In genomic region chr1:56958526-56958925, GRCh38 we compare ENCODE assay signal across 19 cellular contexts. TPM values are rescaled to one million over a fixed set of nuclear protein-coding genes. Genes with fewer than 3 reads are reported as not detected.
DNase-seq lines count a peak whose midpoint lies in the region; ATAC-seq and TF ChIP-seq lines count a peak whose summit lies in the region.
"Had no signal": no experiment of that assay in that cellular context is flagged by ENCODE, and none has a peak within 500 bp of the region (broad histone marks: within the 10 kb centered on the region; RNA-seq: fewer than 3 reads in every experiment).

No MANE protein-coding gene starts in this region.

- H3K14ac ChIP-seq in trophoblast cell (ENCODE audit: low read length), result no peak overlapping the region

- H4K91ac ChIP-seq in trophoblast cell (ENCODE audit: low read depth, low read length), result no peak overlapping the region

- H3K9me3 ChIP-seq in Peyer's patch, result no peaks in the 10 kb centered on the region
- H3K9me3 ChIP-seq in trophoblast cell (ENCODE audit: insufficient read depth, low read depth, low read length), result peaks cover 2% of the 10 kb centered on the region
- H3K9me3 ChIP-seq: body of pancreas, gastroesophageal sphincter, HAP-1, mucosa of descending colon had no signal

- H3K4me3 ChIP-seq in Peyer's patch, result peak overlapping the region in 1 of 4 donors; percentile 6
- no peak overlapping the region for H3K4me3 ChIP-seq in fibroblast of the aortic adventitia (ENCODE audit: low read depth, low read length)
- H3K4me3 ChIP-seq in trophoblast cell (ENCODE audit: low read depth, low read length), result no peak overlapping the region
- H3K4me3 ChIP-seq: body of pancreas, gastroesophageal sphincter, HAP-1, K562, mucosa of descending colon, PC-9 had no signal

- H4K8ac ChIP-seq in trophoblast cell (ENCODE audit: low read depth, low read length), result no peak overlapping the region

- H3K27ac ChIP-seq in Peyer's patch (no peak overlapping the region), trophoblast cell (ENCODE audit: low read depth, low read length) (no peak overlapping the region)
- H3K27ac ChIP-seq: body of pancreas, gastroesophageal sphincter, PC-9 had no signal

- no peaks in the 10 kb centered on the region for H3K36me3 Mint-ChIP-seq in stimulated activated naive B cell treated with anti-CD40 and anti-IgM and Interleukin-4, amounts not matched to agents 10 μg/mL and 1 μg/mL and 100 μg/mL, for 72 hours

- H2BK120ac ChIP-seq in trophoblast cell (ENCODE audit: insufficient read depth, low read length, poor library complexity), result no peak overlapping the region

- WGBS in trophoblast cell (ENCODE audit: extremely low coverage, insufficient coverage, insufficient read length), result no CpG with 5 or more reads among the region's 2 CpGs

- H3K4me2 ChIP-seq in trophoblast cell (ENCODE audit: low read length), result peak overlapping the region; percentile 9
- H3K4me2 ChIP-seq: PC-9 had no signal

- no peaks in the 10 kb centered on the region for H3K79me2 ChIP-seq in trophoblast cell (ENCODE audit: control insufficient read depth, insufficient read depth, low read length, poor library complexity)

- H3K27me3 ChIP-seq in Peyer's patch (no peaks in the 10 kb centered on the region), trophoblast cell (ENCODE audit: insufficient read depth, low read length) (no peaks in the 10 kb centered on the region)
- H3K27me3 ChIP-seq: body of pancreas, gastroesophageal sphincter had no signal

- ATAC-seq in stimulated activated naive B cell treated with anti-CD40 and anti-IgM and Interleukin-4, amounts not matched to agents 10 μg/mL and 1 μg/mL and 100 μg/mL, for 72 hours (replicated peaks), result no peak
- no peak for ATAC-seq in GM19463 (IDR thresholded peaks at IDR 0.05; ENCODE audit: unreplicated experiment)
- ATAC-seq: body of pancreas, gastroesophageal sphincter, K562, mucosa of descending colon had no signal

- H3K4me1 ChIP-seq in Peyer's patch (peaks cover 0 to 7% (median 0%) of the 10 kb centered on the region in 4 donors), trophoblast cell (ENCODE audit: control insufficient read depth in 1 of 2, insufficient read depth in 2 of 2, low read length in 2 of 2) (peaks cover 2 to 6% of the 10 kb centered on the region in 2 experiments)
- H3K4me1 ChIP-seq: body of pancreas, gastroesophageal sphincter, HAP-1 had no signal

- no peak overlapping the region for H3K4me3 Mint-ChIP-seq in stimulated activated naive B cell treated with anti-CD40 and anti-IgM and Interleukin-4, amounts not matched to agents 10 μg/mL and 1 μg/mL and 100 μg/mL, for 72 hours

- no peak overlapping the region for H2BK12ac ChIP-seq in trophoblast cell (ENCODE audit: low read length)

- TF ChIP-seq POLR2A in Peyer's patch (IDR thresholded peaks at IDR 0.05), result no peak

- DNase-seq in ELR (ENCODE audit: low read depth) (peak; percentile 22), Peyer's patch (peak in 2 of 3 donors; percentile 54 to 68), fibroblast of the aortic adventitia (ENCODE audit: low read depth) (peak; percentile 51), trophoblast cell (no peak), DMS79 (lab: John Stamatoyannopoulos, UW) (no peak)
- DNase-seq in stimulated activated naive B cell treated with anti-CD40 and anti-IgM and Interleukin-4, amounts not matched to agents 10 μg/mL and 1 μg/mL and 100 μg/mL, for 72 hours, result no peak
- DNase-seq in activated CD4-positive, alpha-beta T cell treated with anti-CD3 and anti-CD28 coated beads, Interleukin-2, amount 50 U/mL, for 1 hour, result no peak
- DNase-seq: activated naive CD4-positive, alpha-beta T cell; body of pancreas; effector CD8-positive, alpha-beta T cell; mucosa of descending colon; NCI-H1417; NCI-H524; PC-9 had no signal

- no peak overlapping the region for H4K12ac ChIP-seq in trophoblast cell (ENCODE audit: low read depth, low read length)

- no peak overlapping the region for H3K23ac ChIP-seq in trophoblast cell (ENCODE audit: low read length)

- TF ChIP-seq CTCF in Peyer's patch (IDR thresholded peaks at IDR 0.05) (no peak), fibroblast of the aortic adventitia (IDR thresholded peaks at IDR 0.05; ENCODE audit: insufficient read depth, low read length) (no peak)

- no peak overlapping the region for H3K18ac ChIP-seq in trophoblast cell (ENCODE audit: low read length)

- H3K27me3 Mint-ChIP-seq in stimulated activated naive B cell treated with anti-CD40 and anti-IgM and Interleukin-4, amounts not matched to agents 10 μg/mL and 1 μg/mL and 100 μg/mL, for 72 hours, result peaks cover 0 to 5% of the 10 kb centered on the region in 2 donors

- H2AK5ac ChIP-seq in trophoblast cell (ENCODE audit: low read length), result no peak overlapping the region

- no peaks in the 10 kb centered on the region for H3K36me3 ChIP-seq in Peyer's patch
- no peaks in the 10 kb centered on the region for H3K36me3 ChIP-seq in trophoblast cell (ENCODE audit: control insufficient read depth in 1 of 2, insufficient read depth in 2 of 2, low read length in 2 of 2)
- H3K36me3 ChIP-seq: gastroesophageal sphincter, HAP-1 had no signal

- H3K9me3 Mint-ChIP-seq in stimulated activated naive B cell treated with anti-CD40 and anti-IgM and Interleukin-4, amounts not matched to agents 10 μg/mL and 1 μg/mL and 100 μg/mL, for 72 hours, result no peaks in the 10 kb centered on the region

- no peaks in the 10 kb centered on the region for H3K4me1 Mint-ChIP-seq in stimulated activated naive B cell treated with anti-CD40 and anti-IgM and Interleukin-4, amounts not matched to agents 10 μg/mL and 1 μg/mL and 100 μg/mL, for 72 hours

- H3K27ac Mint-ChIP-seq in stimulated activated naive B cell treated with anti-CD40 and anti-IgM and Interleukin-4, amounts not matched to agents 10 μg/mL and 1 μg/mL and 100 μg/mL, for 72 hours, result no peak overlapping the region

- H3K9ac ChIP-seq in trophoblast cell (ENCODE audit: low read length), result no peak overlapping the region

- no peak overlapping the region for H2AFZ ChIP-seq in trophoblast cell (ENCODE audit: insufficient read depth, low read length, poor library complexity)
- H2AFZ ChIP-seq: PC-9 had no signal

- H3K4ac ChIP-seq in trophoblast cell (ENCODE audit: low read depth, low read length), result no peak overlapping the region

- H3K79me1 ChIP-seq in trophoblast cell (ENCODE audit: low read length), result no peaks in the 10 kb centered on the region

- H2BK5ac ChIP-seq in trophoblast cell (ENCODE audit: low read depth, low read length, poor library complexity), result no peak overlapping the region

RNA-seq across cellular contexts. Expression of gene C8B, which starts 7.3 kb away (rescaled TPM):
- total RNA-seq in Peyer's patch (not detected), fibroblast of the aortic adventitia (ENCODE audit: low replicate concordance) (not detected in 2 replicates)
- not detected in 2 replicates for polyA plus RNA-seq in trophoblast cell (2013)
- total RNA-seq: body of pancreas, gastroesophageal sphincter, K562, mucosa of descending colon, osteocyte, PC-9 had no signal
- polyA plus RNA-seq: K562 had no signal

Comparison
In these comparisons a context has a peak if more than half of its experiments do, and no peak if none do; other contexts are left out.
1. DNase-seq: peak in ELR (single experiment), Peyer's patch (2 of 3) and fibroblast of the aortic adventitia (single experiment); none in trophoblast cell (0 of 2), stimulated activated naive B cell treated with anti-CD40 and anti-IgM and Interleukin-4, amounts not matched to agents 10 μg/mL and 1 μg/mL and 100 μg/mL, for 72 hours (single experiment), DMS79 (single experiment) and activated CD4-positive, alpha-beta T cell treated with anti-CD3 and anti-CD28 coated beads, Interleukin-2, amount 50 U/mL, for 1 hour (single experiment).